Comparison of ENCODE assay signal across 13 cellular contexts in the genomic region with DNA sequence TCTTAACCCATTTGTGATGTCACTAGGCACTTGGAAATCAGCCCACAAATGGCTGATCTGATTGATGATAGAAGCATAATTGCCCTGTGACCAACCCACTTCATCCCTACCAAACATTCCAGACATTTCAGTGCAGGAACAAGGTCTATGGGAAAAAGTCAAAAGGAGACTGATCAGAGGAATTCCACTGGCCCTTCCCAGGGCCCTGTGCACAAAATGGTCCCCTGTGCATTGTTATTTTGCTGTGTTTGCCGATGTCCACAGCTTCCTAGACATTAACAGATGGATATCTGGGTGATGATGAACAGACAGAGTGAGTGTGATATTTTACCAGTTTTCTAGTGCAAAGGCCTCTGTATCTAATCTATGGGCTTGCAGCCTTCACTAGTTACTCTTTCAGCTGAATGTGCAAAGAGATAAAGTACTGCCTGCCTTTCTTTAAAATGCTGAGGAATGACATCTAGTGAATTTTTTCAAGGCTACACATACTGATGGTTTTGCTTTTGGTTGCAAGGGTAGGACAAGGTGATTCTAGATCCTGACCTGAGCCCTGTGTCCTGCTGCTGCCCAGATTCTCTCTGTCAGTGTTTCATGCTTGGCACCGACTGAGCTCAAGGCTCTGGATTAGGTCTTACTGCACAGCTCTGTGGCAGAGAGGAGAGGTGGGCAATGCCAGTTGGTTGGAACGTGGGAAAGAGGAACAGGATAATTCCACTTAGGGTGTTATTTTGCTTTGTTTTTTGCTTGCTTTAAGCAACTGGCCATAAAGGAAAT. TPM values are rescaled to one million over a fixed set of nuclear protein-coding genes. Genes with fewer than 3 reads are reported as not detected.
DNase-seq lines count a peak whose midpoint lies in the region; TF ChIP-seq lines count a peak whose summit lies in the region.
"Had no signal": no experiment of that assay in that cellular context is flagged by ENCODE, and none has a peak within 500 bp of the region (broad histone marks: within the 10 kb centered on the region; RNA-seq: fewer than 3 reads in every experiment).

No MANE protein-coding gene starts in this region.

- peak overlapping the region; percentile 25 for H3K4me2 ChIP-seq in osteoblast (ENCODE audit: insufficient read depth, low read length)

- DNase-seq in AG20443 (ENCODE audit: low spot score) (peak; percentile 42), amniotic epithelial cell (ENCODE audit: low read depth) (peak; percentile 83), fibroblast of villous mesenchyme (ENCODE audit: low read depth) (peak; percentile 89), osteoblast (ENCODE audit: insufficient read length, low spot score, missing footprints) (peak; percentile 45), NCI-H146 treated with DMSO at 0.1 percent for 48 hours (lab: John Stamatoyannopoulos, UW; ENCODE audit: unreplicated experiment) (no peak), NCI-H2227 (lab: John Stamatoyannopoulos, UW; ENCODE audit: unreplicated experiment) (no peak), NOMO-1 treated with dmso at 0.1 percent for 144 hours (lab: John Stamatoyannopoulos, UW; ENCODE audit: unreplicated experiment) (no peak), inferior parietal cortex (ENCODE audit: extremely low spot score) (no peak)
- DNase-seq: activated CD4-positive, alpha-beta T cell treated with anti-CD3 and anti-CD28 coated beads, Interleukin-2, amount 50 U/mL, for 4 hours; GOT3; kidney glomerular epithelial cell; NCI-H510A had no signal

- H3K79me2 ChIP-seq in osteoblast (ENCODE audit: insufficient read depth, low read length): peaks cover 99% of the 10 kb centered on the region

- H3K27ac ChIP-seq in osteoblast (ENCODE audit: low read depth, low read length): peak overlapping the region; percentile 94
- H3K27ac ChIP-seq: epithelial cell of prostate had no signal

- TF ChIP-seq CTCF in fibroblast of villous mesenchyme (IDR thresholded peaks at IDR 0.05; ENCODE audit: insufficient read depth, low read depth, low read length): no peak
- no peak for TF ChIP-seq CTCF in osteoblast (IDR thresholded peaks at IDR 0.05; ENCODE audit: extremely low read depth, low read depth, low read length)

- H3K4me1 ChIP-seq in osteoblast (ENCODE audit: insufficient read depth, low read length): peaks cover 52% of the 10 kb centered on the region

- H3K36me3 ChIP-seq in osteoblast (ENCODE audit: insufficient read depth, low read length): peaks cover 66% of the 10 kb centered on the region

- no peaks in the 10 kb centered on the region for H3K9me3 ChIP-seq in osteoblast (ENCODE audit: low read depth, low read length)

- H4K20me1 ChIP-seq in osteoblast (ENCODE audit: insufficient read depth, low read length): peaks cover 27% of the 10 kb centered on the region

- no peaks in the 10 kb centered on the region for H3K27me3 ChIP-seq in osteoblast (ENCODE audit: insufficient read depth, low read length)

- no peak overlapping the region for H3K4me3 ChIP-seq in fibroblast of villous mesenchyme (ENCODE audit: low read depth, low read length)
- no peak overlapping the region for H3K4me3 ChIP-seq in osteoblast (ENCODE audit: insufficient read depth, low read length)

- no peak overlapping the region for H2AFZ ChIP-seq in osteoblast (ENCODE audit: low read length)

RNA-seq across cellular contexts. Expression of a gene that starts 55.4 kb away (rescaled TPM):
- total RNA-seq in fibroblast of villous mesenchyme (1,676 and 3,507 TPM in 2 replicates), osteoblast (1,075 and 1,123 TPM in 2 replicates)

Comparison
In these comparisons a context has a peak if more than half of its experiments do, and no peak if none do; other contexts are left out.
1. DNase-seq: peak in AG20443 (single experiment), amniotic epithelial cell (single experiment), fibroblast of villous mesenchyme (single experiment) and osteoblast (single experiment); none in NCI-H146 treated with DMSO at 0.1 percent for 48 hours (single experiment), NCI-H2227 (single experiment), NOMO-1 treated with dmso at 0.1 percent for 144 hours (single experiment) and inferior parietal cortex (single experiment).